8 cellular contexts compared by ENCODE assay signal in the genomic region with DNA sequence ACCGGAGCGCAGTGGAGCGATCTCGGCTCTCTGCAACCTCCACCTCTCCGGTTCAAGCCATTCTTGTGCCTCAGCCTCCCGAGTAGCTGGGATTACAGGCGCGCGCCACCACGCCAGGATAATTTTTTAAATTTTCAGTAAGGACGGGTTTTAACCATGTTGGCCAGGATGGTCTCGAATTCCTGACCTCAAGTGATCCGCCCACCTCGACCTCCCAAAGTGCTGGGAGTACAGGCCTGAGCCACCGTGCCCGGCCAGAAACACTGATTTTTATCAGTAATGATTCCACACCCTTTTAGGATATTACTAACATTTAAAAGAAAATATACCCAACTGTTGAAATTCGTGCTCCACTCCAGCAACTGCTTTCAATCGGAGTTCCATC. TPM values are rescaled to one million over a fixed set of nuclear protein-coding genes. Genes with fewer than 3 reads are reported as not detected.
A peak's percentile ranks its signal among the peaks of the same experiment; 100 is the strongest.
DNase-seq lines count a peak whose midpoint lies in the region; ATAC-seq and TF ChIP-seq lines count a peak whose summit lies in the region.

No MANE protein-coding gene starts in this region.

- BruUV-seq in OCI-LY7 (replicated peaks; lab: Mats Ljungman, UMichigan) = no TSS peak

- no peaks in the 10 kb centered on the region for H3K36me3 ChIP-seq in CD4-positive, CD25-positive, alpha-beta regulatory T cell (ENCODE audit: control insufficient read depth, insufficient read depth, low read length)
- H3K36me3 ChIP-seq in OCI-LY7 (ENCODE audit: insufficient read depth, low read length) = no peaks in the 10 kb centered on the region
- peaks cover under 1% of the 10 kb centered on the region for H3K36me3 ChIP-seq in endodermal cell (ENCODE audit: control insufficient read depth, insufficient read depth, low read length)
- no peaks in the 10 kb centered on the region for H3K36me3 ChIP-seq in neuron (ENCODE audit: insufficient read depth, low read length)

- peaks cover 0 to 3% of the 10 kb centered on the region in 2 experiments for H3K9me3 ChIP-seq in CD4-positive, CD25-positive, alpha-beta regulatory T cell (ENCODE audit: control insufficient read depth in 2 of 2, low read length in 2 of 2)
- H3K9me3 ChIP-seq in OCI-LY7 (ENCODE audit: low read length) (0 out of 2 replicates have a peak, but pooled peaks cover 5% of the 10 kb centered on the region), endodermal cell (ENCODE audit: control insufficient read depth, low read length) (peaks cover 2% of the 10 kb centered on the region), neuron (ENCODE audit: low read length) (peaks cover 3% of the 10 kb centered on the region)

- H3K4me1 Mint-ChIP-seq in CD4-positive, CD25-positive, alpha-beta regulatory T cell = peaks cover 3 to 17% (median 13%) of the 10 kb centered on the region in 4 donors
- peaks cover 3% of the 10 kb centered on the region for H3K4me1 Mint-ChIP-seq in endodermal cell

- ATAC-seq in CD4-positive, CD25-positive, alpha-beta regulatory T cell (ENCODE audit: low read depth in 2 of 2) = no peak
- no peak for ATAC-seq in GM21717 (IDR thresholded peaks at IDR 0.05; ENCODE audit: unreplicated experiment)

- peaks cover 0 to 11% (median 6%) of the 10 kb centered on the region in 7 donors for H3K9me3 Mint-ChIP-seq in CD4-positive, CD25-positive, alpha-beta regulatory T cell
- peaks cover 20% of the 10 kb centered on the region for H3K9me3 Mint-ChIP-seq in endodermal cell

- no peak overlapping the region for H3K27ac ChIP-seq in CD4-positive, CD25-positive, alpha-beta regulatory T cell (ENCODE audit: insufficient read depth, low read length, poor library complexity, severe bottlenecking)
- H3K27ac ChIP-seq in OCI-LY7 (ENCODE audit: low read depth, low read length, poor library complexity, severe bottlenecking) (no peak overlapping the region), endodermal cell (ENCODE audit: low read depth, low read length) (no peak overlapping the region)

- 69 to 72% methylated on average over 18 of the region's 18 CpGs for WGBS in endodermal cell (ENCODE audit: insufficient coverage in 1 of 2, insufficient read length in 1 of 2), 2 experiments

- peaks cover 11% of the 10 kb centered on the region for H3K4me1 ChIP-seq in CD4-positive, CD25-positive, alpha-beta regulatory T cell (ENCODE audit: control insufficient read depth, insufficient read depth, low read length, poor library complexity, severe bottlenecking)
- H3K4me1 ChIP-seq in OCI-LY7 (ENCODE audit: insufficient read depth, low read length, poor library complexity, severe bottlenecking) = no peaks in the 10 kb centered on the region
- no peaks in the 10 kb centered on the region for H3K4me1 ChIP-seq in endodermal cell (ENCODE audit: control insufficient read depth, insufficient read depth, low read length)
- H3K4me1 ChIP-seq in neuron (ENCODE audit: insufficient read depth, low read length) = peaks cover 7% of the 10 kb centered on the region

- peaks cover 20% of the 10 kb centered on the region for H3K27me3 ChIP-seq in CD4-positive, CD25-positive, alpha-beta regulatory T cell (ENCODE audit: control insufficient read depth, insufficient read depth, low read length)
- no peaks in the 10 kb centered on the region for H3K27me3 ChIP-seq in endodermal cell (ENCODE audit: control insufficient read depth, insufficient read depth, low read length, poor library complexity, severe bottlenecking)
- no peaks in the 10 kb centered on the region for H3K27me3 ChIP-seq in neuron (ENCODE audit: insufficient read depth, low read length)

- H3K27ac Mint-ChIP-seq in CD4-positive, CD25-positive, alpha-beta regulatory T cell = no peak overlapping the region
- H3K27ac Mint-ChIP-seq in endodermal cell = peak overlapping the region; percentile 84

- peak overlapping the region; percentile 45 for H2AFZ ChIP-seq in OCI-LY7 (ENCODE audit: low read length)
- H2AFZ ChIP-seq in neuron (ENCODE audit: low read depth, low read length) = peak overlapping the region; percentile 65

- H3K4me3 ChIP-seq in CD4-positive, CD25-positive, alpha-beta regulatory T cell (ENCODE audit: low read depth, low read length) = peak overlapping the region; percentile 43
- H3K4me3 ChIP-seq in OCI-LY7 (ENCODE audit: low read depth, low read length, poor library complexity, severe bottlenecking) (peak overlapping the region; percentile 54), endodermal cell (ENCODE audit: low read length) (peak overlapping the region; percentile 88), neuron (ENCODE audit: low read length) (peak overlapping the region; percentile 48)

- no peaks in the 10 kb centered on the region for H4K20me1 ChIP-seq in OCI-LY7 (ENCODE audit: insufficient read depth, low read length)

- peaks cover 51% of the 10 kb centered on the region for H3K27me3 Mint-ChIP-seq in CD4-positive, CD25-positive, alpha-beta regulatory T cell
- peaks cover 7% of the 10 kb centered on the region for H3K27me3 Mint-ChIP-seq in endodermal cell (ENCODE audit: insufficient read depth)

- H3K79me2 ChIP-seq in OCI-LY7 (ENCODE audit: insufficient read depth, low read depth, low read length) = no peaks in the 10 kb centered on the region

- no peaks in the 10 kb centered on the region for H3K9me2 ChIP-seq in OCI-LY7 (ENCODE audit: insufficient read depth, low read length)

- DNase-seq in CD4-positive, CD25-positive, alpha-beta regulatory T cell = no peak
- DNase-seq in OCI-LY7 (ENCODE audit: low spot score) = no peak
- no peak for DNase-seq in endodermal cell
- DNase-seq in SIG-M5 treated with dmso at 0.1 percent for 504 hours (lab: John Stamatoyannopoulos, UW; ENCODE audit: unreplicated experiment) = no peak
- no peak for DNase-seq in HPDE6-E6E7 (ENCODE audit: extremely low spot score)
- DNase-seq in NCI-H1436 (lab: John Stamatoyannopoulos, UW) = no peak

- TF ChIP-seq CTCF in OCI-LY7 (conservative IDR thresholded peaks at IDR 0.05; ENCODE audit: low read length) = no peak
- no peak for TF ChIP-seq CTCF in endodermal cell (conservative IDR thresholded peaks at IDR 0.05)

- peak overlapping the region; percentile 85 for H3K9ac ChIP-seq in endodermal cell (ENCODE audit: extremely low read depth, low read length, poor library complexity, severe bottlenecking)

- H3K4me2 ChIP-seq in OCI-LY7 (ENCODE audit: low read length) = peak overlapping the region; percentile 58

- peak overlapping the region; percentile 28 to 66 (median 43) for H3K4me3 Mint-ChIP-seq in CD4-positive, CD25-positive, alpha-beta regulatory T cell
- peak overlapping the region; percentile 77 for H3K4me3 Mint-ChIP-seq in endodermal cell

- CTCF ChIA-PET in OCI-LY7 (lab: Charles Lee; ENCODE audit: unreplicated experiment) = no interaction called here

- H3K36me3 Mint-ChIP-seq in CD4-positive, CD25-positive, alpha-beta regulatory T cell = no peaks in the 10 kb centered on the region
- peaks cover 24% of the 10 kb centered on the region for H3K36me3 Mint-ChIP-seq in endodermal cell (ENCODE audit: low read depth)

- POLR2A ChIA-PET in OCI-LY7 (lab: Charles Lee) = interaction anchor here (0.5 to 0.9 kb wide), 3 partner anchors 14 to 1071 kb away, joined by 3 read pairs; partner anchors contain the start of gene ZFYVE16

- intact Hi-C loops in OCI-LY7 (cut with micrococcal nuclease; ENCODE audit: unreplicated experiment) = loop anchor here (10.0 kb wide), 1 partner anchor 393 kb away; no protein-coding TSS in a partner anchor

RNA-seq across cellular contexts. Expression of gene FAM151B, which starts 0.5 kb away (rescaled TPM):
- total RNA-seq in CD4-positive, CD25-positive, alpha-beta regulatory T cell = 0.32 TPM
- not detected for polyA plus RNA-seq in CD4-positive, CD25-positive, alpha-beta regulatory T cell
- total RNA-seq in OCI-LY7 (2014; rRNA removed; shearing (Covaris generic)) = not detected in 2 replicates
- total RNA-seq in OCI-LY7 (2022) (not detected in 2 replicates), endodermal cell (1 to 10 TPM; 1.2 to 1.5 TPM)
- 0.89 TPM for polyA plus RNA-seq in endodermal cell (2013, experiment 1 of 2)
- 1.6 TPM for polyA plus RNA-seq in endodermal cell (2013, experiment 2 of 2)
